Comparison of ENCODE assay signal across 8 cellular contexts in the genomic region with DNA sequence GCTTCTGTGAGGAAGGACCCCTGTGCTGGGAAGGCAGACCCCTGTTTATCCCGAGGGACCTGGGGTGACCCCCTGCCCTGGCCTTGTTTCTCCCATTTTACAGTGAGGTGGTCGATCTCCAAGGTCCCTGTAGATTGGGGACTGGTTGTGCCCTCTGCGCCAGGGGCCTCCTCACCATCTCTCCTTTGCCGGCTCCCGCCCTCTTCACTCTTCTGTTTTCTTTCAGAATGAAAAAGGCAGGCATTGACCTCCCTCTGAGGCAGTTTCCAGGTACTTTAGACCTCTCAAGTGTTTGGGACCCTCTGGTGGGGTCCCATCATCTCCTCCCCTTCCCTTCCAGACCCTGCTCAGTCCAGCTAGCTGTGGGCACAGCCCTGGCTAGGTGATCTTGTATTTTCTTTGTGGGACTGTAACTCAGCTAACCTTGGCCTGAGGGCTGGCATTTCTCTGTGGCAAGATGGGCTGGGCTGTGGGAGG. TPM values are rescaled to one million over a fixed set of nuclear protein-coding genes. Genes with fewer than 3 reads are reported as not detected.
DNase-seq lines count a peak whose midpoint lies in the region; ATAC-seq and TF ChIP-seq lines count a peak whose summit lies in the region.

No MANE protein-coding gene starts in this region.

- H3K4me3 Mint-ChIP-seq in natural killer cell treated with Interleukin-12 subunit alpha and Interleukin-12 subunit beta and Interleukin-15 and Interleukin-18, amount 100 ng/mL, for 72 hours, result peak overlapping the region; percentile 99

- no peak for ATAC-seq in natural killer cell treated with Interleukin-12 subunit alpha and Interleukin-12 subunit beta and Interleukin-15 and Interleukin-18, amount 100 ng/mL, for 72 hours
- no peak for ATAC-seq in HG03108 (IDR thresholded peaks at IDR 0.05; ENCODE audit: unreplicated experiment)
- ATAC-seq in GM18511 (IDR thresholded peaks at IDR 0.05; ENCODE audit: unreplicated experiment), result no peak
- ATAC-seq in GM21786 (IDR thresholded peaks at IDR 0.05; ENCODE audit: unreplicated experiment), result no peak

- no peaks in the 10 kb centered on the region for H3K27me3 Mint-ChIP-seq in natural killer cell treated with Interleukin-12 subunit alpha and Interleukin-12 subunit beta and Interleukin-15 and Interleukin-18, amount 100 ng/mL, for 72 hours

- peaks cover 14 to 29% of the 10 kb centered on the region in 2 donors for H3K4me1 Mint-ChIP-seq in natural killer cell treated with Interleukin-12 subunit alpha and Interleukin-12 subunit beta and Interleukin-15 and Interleukin-18, amount 100 ng/mL, for 72 hours (ENCODE audit: low read depth in 2 of 2)

- TF ChIP-seq POLR2A in NB4 (IDR thresholded peaks at IDR 0.05; ENCODE audit: extremely low read depth, insufficient read length), result no peak

- WGBS in ectodermal cell, 2 experiments, result 3% methylated on average over 5 of the region's 5 CpGs

- H3K4me3 ChIP-seq in AG10803 (ENCODE audit: low read length) (peak overlapping the region; percentile 99), NB4 (ENCODE audit: low read depth, low read length) (peak overlapping the region; percentile 84), ectodermal cell (ENCODE audit: insufficient read depth, low read depth, low read length) (peak overlapping the region; percentile 81)

- H3K36me3 ChIP-seq in ectodermal cell (ENCODE audit: control insufficient read depth, insufficient read depth, low read length), result peaks cover 23% of the 10 kb centered on the region

- no peaks in the 10 kb centered on the region for H3K36me3 Mint-ChIP-seq in natural killer cell treated with Interleukin-12 subunit alpha and Interleukin-12 subunit beta and Interleukin-15 and Interleukin-18, amount 100 ng/mL, for 72 hours

- peak overlapping the region; percentile 99 for H3K27ac ChIP-seq in ectodermal cell (ENCODE audit: insufficient read depth, low read depth, low read length, poor library complexity, severe bottlenecking)

- TF ChIP-seq CTCF in AG10803 (conservative IDR thresholded peaks at IDR 0.05; ENCODE audit: low read length) (no peak), NB4 (IDR thresholded peaks at IDR 0.05; ENCODE audit: low read depth, low read length) (no peak)

- DNase-seq in AG10803 (ENCODE audit: low read depth), result no peak
- no peak for DNase-seq in NB4 (ENCODE audit: low read depth)
- no peak for DNase-seq in natural killer cell treated with Interleukin-12 subunit alpha and Interleukin-12 subunit beta and Interleukin-15 and Interleukin-18, amount 100 ng/mL, for 72 hours (ENCODE audit: low spot score)
- no peak for DNase-seq in HuH-7 (ENCODE audit: low spot score)

- no peaks in the 10 kb centered on the region for H3K9me3 Mint-ChIP-seq in natural killer cell treated with Interleukin-12 subunit alpha and Interleukin-12 subunit beta and Interleukin-15 and Interleukin-18, amount 100 ng/mL, for 72 hours

- no peaks in the 10 kb centered on the region for H3K9me3 ChIP-seq in ectodermal cell (ENCODE audit: control insufficient read depth, low read length)

- H3K4me1 ChIP-seq in ectodermal cell (ENCODE audit: control insufficient read depth, insufficient read depth, low read length), result peaks cover 57% of the 10 kb centered on the region

- H3K27ac Mint-ChIP-seq in natural killer cell treated with Interleukin-12 subunit alpha and Interleukin-12 subunit beta and Interleukin-15 and Interleukin-18, amount 100 ng/mL, for 72 hours, result peak overlapping the region; percentile 93 to 97

- H3K27me3 ChIP-seq in ectodermal cell (ENCODE audit: control insufficient read depth, insufficient read depth, low read length, poor library complexity, severe bottlenecking), result no peaks in the 10 kb centered on the region

RNA-seq across cellular contexts. Expression of a gene that starts 1.5 kb away (rescaled TPM):
- 462 TPM for polyA plus RNA-seq in ectodermal cell (2013, experiment 1 of 4)
- 419 TPM for polyA plus RNA-seq in ectodermal cell (2013, experiment 2 of 4)
- 346 TPM for polyA plus RNA-seq in ectodermal cell (2013, experiment 3 of 4)
- polyA plus RNA-seq in ectodermal cell (2013, experiment 4 of 4), result 367 TPM
- total RNA-seq in natural killer cell treated with Interleukin-12 subunit alpha and Interleukin-12 subunit beta and Interleukin-15 and Interleukin-18, amount 100 ng/mL, for 72 hours, result 1 to 10 TPM; 4.4 to 6.4 TPM

RNA-seq across cellular contexts. Expression of a gene that starts 37.8 kb away (rescaled TPM):
- polyA plus RNA-seq in ectodermal cell (2013, experiment 1 of 4), result 20.0 TPM
- 29.6 TPM for polyA plus RNA-seq in ectodermal cell (2013, experiment 2 of 4)
- 17.2 TPM for polyA plus RNA-seq in ectodermal cell (2013, experiment 3 of 4)
- polyA plus RNA-seq in ectodermal cell (2013, experiment 4 of 4), result 18.5 TPM
- 10 to 100 TPM in 1 of 2 donors, 1 to 10 TPM in 1; 7.2 to 28.2 TPM for total RNA-seq in natural killer cell treated with Interleukin-12 subunit alpha and Interleukin-12 subunit beta and Interleukin-15 and Interleukin-18, amount 100 ng/mL, for 72 hours
